16 cellular contexts compared by ENCODE assay signal in the genomic region with DNA sequence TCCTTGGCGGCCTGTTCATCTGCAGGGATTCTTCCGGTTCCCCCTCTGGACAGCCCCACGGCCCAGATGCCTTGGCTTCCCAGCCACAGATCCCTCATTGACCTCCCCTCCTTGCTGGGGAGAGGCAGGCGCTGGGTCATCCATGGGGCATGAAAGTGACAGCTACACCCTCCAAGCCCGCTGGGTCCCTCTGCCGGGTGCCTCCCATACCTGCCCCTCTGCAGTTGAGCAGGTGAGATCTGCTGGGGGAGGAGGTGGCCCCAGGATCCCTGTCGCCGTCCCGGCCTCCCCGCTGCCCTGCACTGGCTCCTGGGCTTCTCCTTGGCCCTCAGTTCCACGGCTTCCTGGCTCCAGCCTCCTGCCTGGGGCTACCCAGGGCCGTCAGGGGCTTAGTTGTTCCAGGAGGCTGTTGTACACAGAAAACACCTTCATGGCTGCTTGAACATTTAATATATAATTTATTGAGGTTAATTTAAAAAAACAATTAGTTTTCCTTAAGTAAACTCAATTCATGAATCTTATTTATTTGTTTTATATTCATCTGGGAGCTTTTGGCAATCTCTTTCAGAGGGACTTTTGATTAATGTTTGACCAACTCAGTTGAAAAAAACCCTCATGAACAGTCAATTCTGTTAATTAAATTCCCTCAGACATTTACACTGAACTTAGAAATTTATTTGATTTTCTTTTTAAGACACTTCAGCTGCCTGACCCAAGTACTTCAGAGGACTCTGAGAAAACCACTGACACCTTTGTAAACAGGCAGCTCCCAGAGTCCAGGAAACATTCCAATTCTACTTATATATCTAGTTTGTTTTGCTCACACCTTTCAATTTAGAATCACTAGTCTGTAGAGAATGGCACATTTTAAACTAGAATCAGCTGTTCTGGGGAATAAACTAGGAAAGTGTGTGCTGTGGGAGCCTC.
A peak's percentile ranks its signal among the peaks of the same experiment; 100 is the strongest.
DNase-seq lines count a peak whose midpoint lies in the region; FAIRE-seq and TF ChIP-seq lines count a peak whose summit lies in the region.
"Had no signal": no experiment of that assay in that cellular context is flagged by ENCODE, and none has a peak within 500 bp of the region (broad histone marks: within the 10 kb centered on the region; RNA-seq: fewer than 3 reads in every experiment).

No MANE protein-coding gene starts in this region.

- H3K27ac Mint-ChIP-seq in MCF 10A (ENCODE audit: low read depth, unreplicated experiment) = no peak overlapping the region
- H3K27ac Mint-ChIP-seq: activated naive CD4-positive, alpha-beta T cell treated with anti-CD3 and anti-CD28 coated beads for 36 hours had no signal

- TF ChIP-seq CTCF in breast epithelium (IDR thresholded peaks at IDR 0.05) = no peak
- no peak for TF ChIP-seq CTCF in MCF 10A (IDR thresholded peaks at IDR 0.05; ENCODE audit: unreplicated experiment)
- TF ChIP-seq CTCF in H1 (IDR thresholded peaks at IDR 0.05; ENCODE audit: control extremely low read depth in 1 of 3, insufficient read depth in 1 of 3, low read depth in 1 of 3, low read length in 3 of 3) = no peak

- peak overlapping the region; percentile 20 to 33 for H3K27ac ChIP-seq in breast epithelium
- H3K27ac ChIP-seq in H1 (ENCODE audit: low read depth, low read length) = no peak overlapping the region
- H3K27ac ChIP-seq: testis had no signal

- intact Hi-C loops in breast epithelium (cut with DNase I; ENCODE audit: low total_unique reads) = no loop called here
- intact Hi-C loops in MCF 10A (cut with micrococcal nuclease) = no loop called here

- DNase-seq in breast epithelium (ENCODE audit: low spot score in 2 of 2) = peak in 1 of 2 donors; percentile 25
- DNase-seq in MCF 10A (ENCODE audit: unreplicated experiment) = no peak
- no peak for DNase-seq in H1 (ENCODE audit: low read depth in 1 of 2, low spot score in 2 of 2)
- peak; percentile 4 for DNase-seq in middle frontal gyrus (ENCODE audit: extremely low spot score, low spot score)
- no peak for DNase-seq in H4 (ENCODE audit: low spot score)
- DNase-seq in SKM-1 treated with dmso at 0.1 percent for 144 hours (lab: John Stamatoyannopoulos, UW; ENCODE audit: unreplicated experiment) = no peak
- no peak for DNase-seq in stimulated activated CD4-positive, alpha-beta T cell treated with anti-CD3 and anti-CD28 coated beads, Interleukin-4, amount 100 ng/mL, for 24 hours
- DNase-seq: activated CD4-positive, alpha-beta T cell treated with anti-CD3 and anti-CD28 coated beads, Interleukin-2, amount 50 U/mL, for 1 hour; activated naive CD4-positive, alpha-beta T cell treated with anti-CD3 and anti-CD28 coated beads for 36 hours; EL; hippocampal formation; KBM-7; kidney glomerular epithelial cell; NCI-H1930; NCI-H524; testis had no signal

- H2BK15ac ChIP-seq in H1 (ENCODE audit: low read length) = no peak overlapping the region

- no peak for FAIRE-seq in H1 (lab: Jason Lieb, UNC)

- H3K9me3 ChIP-seq in breast epithelium (no peaks in the 10 kb centered on the region), H1 (ENCODE audit: insufficient read depth in 2 of 2, low read depth in 1 of 2, low read length in 1 of 2) (no peaks in the 10 kb centered on the region)
- H3K9me3 ChIP-seq: testis had no signal

- no peak overlapping the region for H2BK12ac ChIP-seq in H1 (ENCODE audit: low read depth, low read length)

- H3K27me3 ChIP-seq in breast epithelium (no peaks in the 10 kb centered on the region), H1 (replicated peaks in 1 of 4; ENCODE audit: control insufficient read depth in 3 of 4, extremely low read depth in 1 of 4, insufficient read depth in 3 of 4, low read length in 3 of 4) (no peaks in the 10 kb centered on the region)
- H3K27me3 ChIP-seq: testis had no signal

- H4K91ac ChIP-seq in H1 (replicated peaks; ENCODE audit: insufficient read length, low read length) = no peak overlapping the region

- no peak overlapping the region for H2AK5ac ChIP-seq in H1 (ENCODE audit: low read depth, low read length)

- no peak overlapping the region for H3K4ac ChIP-seq in H1 (replicated peaks; ENCODE audit: insufficient read length, low read depth, low read length)

- no peak overlapping the region for H3K23ac ChIP-seq in H1 (ENCODE audit: insufficient read length)

- no peak overlapping the region for H3K18ac ChIP-seq in H1 (ENCODE audit: extremely low read depth, low read length)

- 83% methylated on average over 11 of the region's 12 CpGs; no CpG with 5 or more reads in 1 of the 2 experiments for WGBS in H1 (ENCODE audit: extremely low coverage in 1 of 2, insufficient coverage in 1 of 2, insufficient read length in 1 of 2, insufficient replicate concordance in 2 of 2, low coverage in 1 of 2, low lambda C conversion rate in 2 of 2, missing lambda C conversion rate in 1 of 2), 2 experiments

- no peak for TF ChIP-seq EP300 in H1 (IDR thresholded peaks at IDR 0.05; ENCODE audit: borderline replicate concordance in 1 of 2, low read depth in 2 of 2, low read length in 2 of 2)

- H3K36me3 Mint-ChIP-seq in MCF 10A (ENCODE audit: insufficient read depth, unreplicated experiment) = no peaks in the 10 kb centered on the region

- H3K4me3 ChIP-seq in breast epithelium (no peak overlapping the region), H1 (ENCODE audit: extremely low read depth in 1 of 4, insufficient read depth in 2 of 4, low read depth in 3 of 4, low read length in 4 of 4) (no peak overlapping the region)
- H3K4me3 ChIP-seq: testis had no signal

- H3K4me1 Mint-ChIP-seq in MCF 10A (ENCODE audit: insufficient read depth, unreplicated experiment) = no peaks in the 10 kb centered on the region

- no peaks in the 10 kb centered on the region for H3K36me3 ChIP-seq in breast epithelium
- no peaks in the 10 kb centered on the region for H3K36me3 ChIP-seq in H1 (ENCODE audit: control insufficient read depth in 2 of 4, insufficient read depth in 4 of 4, low read length in 3 of 4)

- no peak overlapping the region for H2BK20ac ChIP-seq in H1 (ENCODE audit: low read length)

- no TSS peak for BruUV-seq in MCF 10A (replicated peaks; lab: Mats Ljungman, UMichigan)

- peak overlapping the region; percentile 71; the same call in 1 of the 2 replicates for H4K8ac ChIP-seq in H1 (ENCODE audit: extremely low read depth, insufficient read depth, low read length)

- H3K23me2 ChIP-seq in H1 (ENCODE audit: low read depth, low read length) = no peaks in the 10 kb centered on the region

- no peak overlapping the region for H2BK5ac ChIP-seq in H1 (ENCODE audit: low read depth, low read length)

- TF ChIP-seq RAD21 in H1 (IDR thresholded peaks at IDR 0.05 in 1 of 2, conservative IDR thresholded peaks at IDR 0.05 in 1 of 2; ENCODE audit: low read depth in 2 of 2, low read length in 2 of 2) = no peak

- no peak overlapping the region for H3K4me3 Mint-ChIP-seq in MCF 10A (ENCODE audit: unreplicated experiment)
- H3K4me3 Mint-ChIP-seq: activated naive CD4-positive, alpha-beta T cell treated with anti-CD3 and anti-CD28 coated beads for 36 hours had no signal

- no peaks in the 10 kb centered on the region for H3K79me2 ChIP-seq in H1 (ENCODE audit: control insufficient read depth in 1 of 2, insufficient read depth in 2 of 2, low read length in 2 of 2)

- CTCF ChIA-PET in MCF 10A (lab: Yijun Ruan, JAX) (interaction anchor here (0.8 to 1.5 kb wide), 4 partner anchors 34 to 227 kb away, joined by 3 to 4 read pairs (median 4); no protein-coding TSS in a partner anchor), H1 (lab: Charles Lee; ENCODE audit: partially characterized antibody) (interaction anchor here (0.8 to 2.0 kb wide), 3 partner anchors 12 to 108 kb away, joined by 3 to 6 read pairs (median 4); no protein-coding TSS in a partner anchor)

- H3K4me1 ChIP-seq in breast epithelium (no peaks in the 10 kb centered on the region), H1 (replicated peaks in 1 of 4; ENCODE audit: control insufficient read depth in 3 of 4, insufficient read depth in 4 of 4, low read length in 3 of 4) (no peaks in the 10 kb centered on the region; a peak in 1 of 7 replicates)
- H3K4me1 ChIP-seq: testis had no signal

- no peak overlapping the region for H2AFZ ChIP-seq in H1 (ENCODE audit: low read length)

- peaks cover 7% of the 10 kb centered on the region for H3K27me3 Mint-ChIP-seq in MCF 10A (ENCODE audit: insufficient read depth, unreplicated experiment)

- no peak overlapping the region for H3K9ac ChIP-seq in H1 (replicated peaks in 1 of 4; ENCODE audit: extremely low read depth in 1 of 4, low read depth in 3 of 4, low read length in 3 of 4)

- H4K5ac ChIP-seq in H1 (ENCODE audit: insufficient read length, low read depth, low read length) = no peak overlapping the region

- TF ChIP-seq POLR2A in breast epithelium (IDR thresholded peaks at IDR 0.05) (no peak), H1 (IDR thresholded peaks at IDR 0.05; ENCODE audit: control extremely low read depth in 1 of 2, low read depth in 2 of 2, low read length in 2 of 2) (no peak)

- H3K9me3 Mint-ChIP-seq in MCF 10A (ENCODE audit: unreplicated experiment) = no peaks in the 10 kb centered on the region
- H3K9me3 Mint-ChIP-seq: activated naive CD4-positive, alpha-beta T cell treated with anti-CD3 and anti-CD28 coated beads for 36 hours had no signal

- H3K14ac ChIP-seq in H1 (ENCODE audit: insufficient read length) = no peak overlapping the region

- no peaks in the 10 kb centered on the region for H4K20me1 ChIP-seq in H1 (replicated peaks in 1 of 2; ENCODE audit: control insufficient read depth in 1 of 2, insufficient read depth in 2 of 2, low read length in 2 of 2)

- POLR2A ChIA-PET in MCF 10A (lab: Yijun Ruan, JAX) = no interaction called here
- POLR2A ChIA-PET in H1 (lab: Charles Lee; ENCODE audit: partially characterized antibody) = no interaction called here

- no peak overlapping the region for H3K4me2 ChIP-seq in H1 (ENCODE audit: insufficient read depth in 1 of 2, low read depth in 2 of 2, low read length in 2 of 2)

- H3K56ac ChIP-seq in H1 (replicated peaks; ENCODE audit: insufficient read length, low read depth, low read length) = no peak overlapping the region

- no peaks in the 10 kb centered on the region for H3K79me1 ChIP-seq in H1 (ENCODE audit: low read depth, low read length)

- H2BK120ac ChIP-seq in H1 (replicated peaks; ENCODE audit: low read depth, low read length) = no peak overlapping the region

TF ChIP-seq in H1, 55 proteins besides CTCF, POLR2A, EP300 and RAD21 (continues in another document):
- TF ChIP-seq PHF8 (conservative IDR thresholded peaks at IDR 0.05; ENCODE audit: low read depth, low read length) = no peak
- TF ChIP-seq KDM4A (IDR thresholded peaks at IDR 0.05; ENCODE audit: low read depth, low read length, severe bottlenecking) = no peak
- no peak for TF ChIP-seq FOSL1 (IDR thresholded peaks at IDR 0.05; ENCODE audit: insufficient read depth, low read depth, low read length)
- TF ChIP-seq JUN (IDR thresholded peaks at IDR 0.05; ENCODE audit: low read depth, low read length) = no peak
- TF ChIP-seq SIRT6 (IDR thresholded peaks at IDR 0.05; ENCODE audit: low read length) = no peak
- TF ChIP-seq SRF (IDR thresholded peaks at IDR 0.05; ENCODE audit: low read depth, low read length) = no peak
- TF ChIP-seq CEBPB (IDR thresholded peaks at IDR 0.05; ENCODE audit: low read depth, low read length) = no peak
- TF ChIP-seq ZNF274 (IDR thresholded peaks at IDR 0.05; ENCODE audit: borderline replicate concordance, extremely low read depth, low read length) = no peak
- TF ChIP-seq MAFK (IDR thresholded peaks at IDR 0.05; ENCODE audit: low read depth, low read length) = no peak
- TF ChIP-seq CTBP2 (IDR thresholded peaks at IDR 0.05; ENCODE audit: borderline replicate concordance, insufficient read depth, insufficient read length, low read length) = no peak
